Comparison of ENCODE assay signal across 1 cellular context in genomic region chr10:26454891-26455290, GRCh38.
TF ChIP-seq lines count a peak whose summit lies in the region.

No MANE protein-coding gene starts in this region.

TF ChIP-seq in GM23338, 12 proteins besides CTCF, POLR2A, EP300 and RAD21 (continued from another document):
- TF ChIP-seq ZNF462 (CRISPR knock-in tag; IDR thresholded peaks at IDR 0.05) (no peak), ETS1 (IDR thresholded peaks at IDR 0.05) (no peak), ZNF114 (CRISPR knock-in tag; IDR thresholded peaks at IDR 0.05) (no peak), EZH2 (IDR thresholded peaks at IDR 0.05; ENCODE audit: low read depth, unreplicated experiment) (no peak), STAT1 (IDR thresholded peaks at IDR 0.05; ENCODE audit: unreplicated experiment) (no peak), EZH2phosphoT487 (IDR thresholded peaks at IDR 0.05; ENCODE audit: unreplicated experiment) (no peak), CREB1 (CRISPR knock-in tag; IDR thresholded peaks at IDR 0.05; ENCODE audit: low read depth) (no peak), POLR2AphosphoS5 (IDR thresholded peaks at IDR 0.05; ENCODE audit: low read depth) (no peak), JUNB (IDR thresholded peaks at IDR 0.05; ENCODE audit: unreplicated experiment) (no peak), NANOG (IDR thresholded peaks at IDR 0.05; ENCODE audit: borderline replicate concordance) (no peak)
TF ChIP-seq in GM23338: peak in this region for 0.
